ENCODE assay signal across 1 cellular context in the genomic region with DNA sequence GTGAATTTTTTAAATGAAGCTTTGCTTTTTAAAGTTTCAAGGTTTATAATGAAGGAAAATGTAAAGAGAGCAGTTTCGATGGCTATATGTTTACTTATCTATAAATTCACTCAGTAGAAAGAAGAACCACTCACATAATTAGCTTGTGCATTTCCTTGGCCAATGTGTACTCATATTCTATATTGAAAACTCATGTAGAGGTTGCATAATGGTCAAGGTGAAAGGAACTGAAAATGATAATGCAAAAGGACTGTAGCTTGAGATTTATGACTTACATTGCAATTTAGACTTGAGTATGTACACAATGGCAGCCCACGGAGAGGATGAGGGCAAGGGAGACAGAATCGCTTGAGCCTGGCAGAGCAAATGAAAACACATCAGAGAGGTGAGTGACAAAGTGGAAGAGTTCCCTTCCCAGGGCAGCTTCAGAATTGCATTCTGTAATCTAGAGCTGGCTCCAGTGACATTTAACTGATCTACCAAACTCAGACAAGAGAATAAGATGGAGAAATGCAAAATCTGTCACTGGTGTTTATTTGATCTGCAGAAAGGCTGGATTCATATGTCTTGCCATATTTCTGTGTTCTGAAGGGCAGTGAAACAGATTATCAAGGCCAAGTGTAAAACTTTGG.
TF ChIP-seq lines count a peak whose summit lies in the region.

No MANE protein-coding gene starts in this region.

TF ChIP-seq in GM12878, 131 proteins besides CTCF, POLR2A, EP300 and RAD21 (continued from another document and continues in another):
- TF ChIP-seq, protein P1, sequence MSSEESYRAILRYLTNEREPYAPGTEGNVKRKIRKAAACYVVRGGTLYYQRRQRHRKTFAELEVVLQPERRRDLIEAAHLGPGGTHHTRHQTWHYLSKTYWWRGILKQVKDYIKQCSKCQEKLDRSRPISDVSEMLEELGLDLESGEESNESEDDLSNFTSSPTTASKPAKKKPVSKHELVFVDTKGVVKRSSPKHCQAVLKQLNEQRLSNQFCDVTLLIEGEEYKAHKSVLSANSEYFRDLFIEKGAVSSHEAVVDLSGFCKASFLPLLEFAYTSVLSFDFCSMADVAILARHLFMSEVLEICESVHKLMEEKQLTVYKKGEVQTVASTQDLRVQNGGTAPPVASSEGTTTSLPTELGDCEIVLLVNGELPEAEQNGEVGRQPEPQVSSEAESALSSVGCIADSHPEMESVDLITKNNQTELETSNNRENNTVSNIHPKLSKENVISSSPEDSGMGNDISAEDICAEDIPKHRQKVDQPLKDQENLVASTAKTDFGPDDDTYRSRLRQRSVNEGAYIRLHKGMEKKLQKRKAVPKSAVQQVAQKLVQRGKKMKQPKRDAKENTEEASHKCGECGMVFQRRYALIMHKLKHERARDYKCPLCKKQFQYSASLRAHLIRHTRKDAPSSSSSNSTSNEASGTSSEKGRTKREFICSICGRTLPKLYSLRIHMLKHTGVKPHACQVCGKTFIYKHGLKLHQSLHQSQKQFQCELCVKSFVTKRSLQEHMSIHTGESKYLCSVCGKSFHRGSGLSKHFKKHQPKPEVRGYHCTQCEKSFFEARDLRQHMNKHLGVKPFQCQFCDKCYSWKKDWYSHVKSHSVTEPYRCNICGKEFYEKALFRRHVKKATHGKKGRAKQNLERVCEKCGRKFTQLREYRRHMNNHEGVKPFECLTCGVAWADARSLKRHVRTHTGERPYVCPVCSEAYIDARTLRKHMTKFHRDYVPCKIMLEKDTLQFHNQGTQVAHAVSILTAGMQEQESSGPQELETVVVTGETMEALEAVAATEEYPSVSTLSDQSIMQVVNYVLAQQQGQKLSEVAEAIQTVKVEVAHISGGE (CRISPR knock-in tag; IDR thresholded peaks at IDR 0.05), result no peak
- TF ChIP-seq, protein P2, sequence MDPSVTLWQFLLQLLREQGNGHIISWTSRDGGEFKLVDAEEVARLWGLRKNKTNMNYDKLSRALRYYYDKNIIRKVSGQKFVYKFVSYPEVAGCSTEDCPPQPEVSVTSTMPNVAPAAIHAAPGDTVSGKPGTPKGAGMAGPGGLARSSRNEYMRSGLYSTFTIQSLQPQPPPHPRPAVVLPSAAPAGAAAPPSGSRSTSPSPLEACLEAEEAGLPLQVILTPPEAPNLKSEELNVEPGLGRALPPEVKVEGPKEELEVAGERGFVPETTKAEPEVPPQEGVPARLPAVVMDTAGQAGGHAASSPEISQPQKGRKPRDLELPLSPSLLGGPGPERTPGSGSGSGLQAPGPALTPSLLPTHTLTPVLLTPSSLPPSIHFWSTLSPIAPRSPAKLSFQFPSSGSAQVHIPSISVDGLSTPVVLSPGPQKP (IDR thresholded peaks at IDR 0.05; ENCODE audit: low read depth, low read length), result no peak
- no peak for TF ChIP-seq SIN3A (IDR thresholded peaks at IDR 0.05; ENCODE audit: low read depth, low read length)
- TF ChIP-seq, protein P3, sequence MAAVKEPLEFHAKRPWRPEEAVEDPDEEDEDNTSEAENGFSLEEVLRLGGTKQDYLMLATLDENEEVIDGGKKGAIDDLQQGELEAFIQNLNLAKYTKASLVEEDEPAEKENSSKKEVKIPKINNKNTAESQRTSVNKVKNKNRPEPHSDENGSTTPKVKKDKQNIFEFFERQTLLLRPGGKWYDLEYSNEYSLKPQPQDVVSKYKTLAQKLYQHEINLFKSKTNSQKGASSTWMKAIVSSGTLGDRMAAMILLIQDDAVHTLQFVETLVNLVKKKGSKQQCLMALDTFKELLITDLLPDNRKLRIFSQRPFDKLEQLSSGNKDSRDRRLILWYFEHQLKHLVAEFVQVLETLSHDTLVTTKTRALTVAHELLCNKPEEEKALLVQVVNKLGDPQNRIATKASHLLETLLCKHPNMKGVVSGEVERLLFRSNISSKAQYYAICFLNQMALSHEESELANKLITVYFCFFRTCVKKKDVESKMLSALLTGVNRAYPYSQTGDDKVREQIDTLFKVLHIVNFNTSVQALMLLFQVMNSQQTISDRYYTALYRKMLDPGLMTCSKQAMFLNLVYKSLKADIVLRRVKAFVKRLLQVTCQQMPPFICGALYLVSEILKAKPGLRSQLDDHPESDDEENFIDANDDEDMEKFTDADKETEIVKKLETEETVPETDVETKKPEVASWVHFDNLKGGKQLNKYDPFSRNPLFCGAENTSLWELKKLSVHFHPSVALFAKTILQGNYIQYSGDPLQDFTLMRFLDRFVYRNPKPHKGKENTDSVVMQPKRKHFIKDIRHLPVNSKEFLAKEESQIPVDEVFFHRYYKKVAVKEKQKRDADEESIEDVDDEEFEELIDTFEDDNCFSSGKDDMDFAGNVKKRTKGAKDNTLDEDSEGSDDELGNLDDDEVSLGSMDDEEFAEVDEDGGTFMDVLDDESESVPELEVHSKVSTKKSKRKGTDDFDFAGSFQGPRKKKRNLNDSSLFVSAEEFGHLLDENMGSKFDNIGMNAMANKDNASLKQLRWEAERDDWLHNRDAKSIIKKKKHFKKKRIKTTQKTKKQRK (IDR thresholded peaks at IDR 0.05; ENCODE audit: low read depth, low read length), result no peak
- TF ChIP-seq, protein P4, sequence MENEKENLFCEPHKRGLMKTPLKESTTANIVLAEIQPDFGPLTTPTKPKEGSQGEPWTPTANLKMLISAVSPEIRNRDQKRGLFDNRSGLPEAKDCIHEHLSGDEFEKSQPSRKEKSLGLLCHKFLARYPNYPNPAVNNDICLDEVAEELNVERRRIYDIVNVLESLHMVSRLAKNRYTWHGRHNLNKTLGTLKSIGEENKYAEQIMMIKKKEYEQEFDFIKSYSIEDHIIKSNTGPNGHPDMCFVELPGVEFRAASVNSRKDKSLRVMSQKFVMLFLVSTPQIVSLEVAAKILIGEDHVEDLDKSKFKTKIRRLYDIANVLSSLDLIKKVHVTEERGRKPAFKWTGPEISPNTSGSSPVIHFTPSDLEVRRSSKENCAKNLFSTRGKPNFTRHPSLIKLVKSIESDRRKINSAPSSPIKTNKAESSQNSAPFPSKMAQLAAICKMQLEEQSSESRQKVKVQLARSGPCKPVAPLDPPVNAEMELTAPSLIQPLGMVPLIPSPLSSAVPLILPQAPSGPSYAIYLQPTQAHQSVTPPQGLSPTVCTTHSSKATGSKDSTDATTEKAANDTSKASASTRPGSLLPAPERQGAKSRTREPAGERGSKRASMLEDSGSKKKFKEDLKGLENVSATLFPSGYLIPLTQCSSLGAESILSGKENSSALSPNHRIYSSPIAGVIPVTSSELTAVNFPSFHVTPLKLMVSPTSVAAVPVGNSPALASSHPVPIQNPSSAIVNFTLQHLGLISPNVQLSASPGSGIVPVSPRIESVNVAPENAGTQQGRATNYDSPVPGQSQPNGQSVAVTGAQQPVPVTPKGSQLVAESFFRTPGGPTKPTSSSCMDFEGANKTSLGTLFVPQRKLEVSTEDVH (IDR thresholded peaks at IDR 0.05; ENCODE audit: low read depth, partially characterized antibody), result no peak
- no peak for TF ChIP-seq CREM (IDR thresholded peaks at IDR 0.05; ENCODE audit: low read depth)
- peak; percentile 76; the same call in 1 of the 2 replicates for TF ChIP-seq SPI1 (IDR thresholded peaks at IDR 0.05; ENCODE audit: borderline replicate concordance, insufficient read depth, low read depth, low read length)
- no peak for TF ChIP-seq TAF1 (IDR thresholded peaks at IDR 0.05; ENCODE audit: borderline replicate concordance, low read depth, low read length)
- peak; percentile 85 for TF ChIP-seq MTA2 (IDR thresholded peaks at IDR 0.05; ENCODE audit: low read depth)
- TF ChIP-seq EGR1 (IDR thresholded peaks at IDR 0.05; ENCODE audit: borderline replicate concordance in 1 of 2, low read depth in 2 of 2, low read length in 2 of 2), result no peak
- TF ChIP-seq IKZF1 (conservative IDR thresholded peaks at IDR 0.05), result 0 out of 2 replicates have a peak, but pooled peaks have one; percentile 11
- TF ChIP-seq SP1 (IDR thresholded peaks at IDR 0.05; ENCODE audit: low read depth, low read length), result no peak
- TF ChIP-seq HCFC1 (IDR thresholded peaks at IDR 0.05; ENCODE audit: low read length), result no peak
- no peak for TF ChIP-seq NBN (IDR thresholded peaks at IDR 0.05)
- TF ChIP-seq BMI1 (IDR thresholded peaks at IDR 0.05; ENCODE audit: borderline replicate concordance), result no peak
- TF ChIP-seq, protein P5, sequence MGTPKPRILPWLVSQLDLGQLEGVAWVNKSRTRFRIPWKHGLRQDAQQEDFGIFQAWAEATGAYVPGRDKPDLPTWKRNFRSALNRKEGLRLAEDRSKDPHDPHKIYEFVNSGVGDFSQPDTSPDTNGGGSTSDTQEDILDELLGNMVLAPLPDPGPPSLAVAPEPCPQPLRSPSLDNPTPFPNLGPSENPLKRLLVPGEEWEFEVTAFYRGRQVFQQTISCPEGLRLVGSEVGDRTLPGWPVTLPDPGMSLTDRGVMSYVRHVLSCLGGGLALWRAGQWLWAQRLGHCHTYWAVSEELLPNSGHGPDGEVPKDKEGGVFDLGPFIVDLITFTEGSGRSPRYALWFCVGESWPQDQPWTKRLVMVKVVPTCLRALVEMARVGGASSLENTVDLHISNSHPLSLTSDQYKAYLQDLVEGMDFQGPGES (IDR thresholded peaks at IDR 0.05), result no peak
- TF ChIP-seq TBL1XR1 (IDR thresholded peaks at IDR 0.05; ENCODE audit: low read depth, low read length), result no peak
- TF ChIP-seq, protein P6, sequence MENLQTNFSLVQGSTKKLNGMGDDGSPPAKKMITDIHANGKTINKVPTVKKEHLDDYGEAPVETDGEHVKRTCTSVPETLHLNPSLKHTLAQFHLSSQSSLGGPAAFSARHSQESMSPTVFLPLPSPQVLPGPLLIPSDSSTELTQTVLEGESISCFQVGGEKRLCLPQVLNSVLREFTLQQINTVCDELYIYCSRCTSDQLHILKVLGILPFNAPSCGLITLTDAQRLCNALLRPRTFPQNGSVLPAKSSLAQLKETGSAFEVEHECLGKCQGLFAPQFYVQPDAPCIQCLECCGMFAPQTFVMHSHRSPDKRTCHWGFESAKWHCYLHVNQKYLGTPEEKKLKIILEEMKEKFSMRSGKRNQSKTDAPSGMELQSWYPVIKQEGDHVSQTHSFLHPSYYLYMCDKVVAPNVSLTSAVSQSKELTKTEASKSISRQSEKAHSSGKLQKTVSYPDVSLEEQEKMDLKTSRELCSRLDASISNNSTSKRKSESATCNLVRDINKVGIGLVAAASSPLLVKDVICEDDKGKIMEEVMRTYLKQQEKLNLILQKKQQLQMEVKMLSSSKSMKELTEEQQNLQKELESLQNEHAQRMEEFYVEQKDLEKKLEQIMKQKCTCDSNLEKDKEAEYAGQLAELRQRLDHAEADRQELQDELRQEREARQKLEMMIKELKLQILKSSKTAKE (IDR thresholded peaks at IDR 0.05; ENCODE audit: low read depth, poor library complexity, severe bottlenecking), result no peak
- peak; percentile 58; the same call in 1 of the 2 replicates for TF ChIP-seq SMARCA5 (IDR thresholded peaks at IDR 0.05)
- TF ChIP-seq MTA3 (IDR thresholded peaks at IDR 0.05; ENCODE audit: borderline replicate concordance, low read length), result no peak
- TF ChIP-seq ATF7 (IDR thresholded peaks at IDR 0.05; ENCODE audit: low read depth), result peak; percentile 76
- TF ChIP-seq RCOR1 (conservative IDR thresholded peaks at IDR 0.05; ENCODE audit: low read depth, low read length), result no peak
- TF ChIP-seq, protein P7, sequence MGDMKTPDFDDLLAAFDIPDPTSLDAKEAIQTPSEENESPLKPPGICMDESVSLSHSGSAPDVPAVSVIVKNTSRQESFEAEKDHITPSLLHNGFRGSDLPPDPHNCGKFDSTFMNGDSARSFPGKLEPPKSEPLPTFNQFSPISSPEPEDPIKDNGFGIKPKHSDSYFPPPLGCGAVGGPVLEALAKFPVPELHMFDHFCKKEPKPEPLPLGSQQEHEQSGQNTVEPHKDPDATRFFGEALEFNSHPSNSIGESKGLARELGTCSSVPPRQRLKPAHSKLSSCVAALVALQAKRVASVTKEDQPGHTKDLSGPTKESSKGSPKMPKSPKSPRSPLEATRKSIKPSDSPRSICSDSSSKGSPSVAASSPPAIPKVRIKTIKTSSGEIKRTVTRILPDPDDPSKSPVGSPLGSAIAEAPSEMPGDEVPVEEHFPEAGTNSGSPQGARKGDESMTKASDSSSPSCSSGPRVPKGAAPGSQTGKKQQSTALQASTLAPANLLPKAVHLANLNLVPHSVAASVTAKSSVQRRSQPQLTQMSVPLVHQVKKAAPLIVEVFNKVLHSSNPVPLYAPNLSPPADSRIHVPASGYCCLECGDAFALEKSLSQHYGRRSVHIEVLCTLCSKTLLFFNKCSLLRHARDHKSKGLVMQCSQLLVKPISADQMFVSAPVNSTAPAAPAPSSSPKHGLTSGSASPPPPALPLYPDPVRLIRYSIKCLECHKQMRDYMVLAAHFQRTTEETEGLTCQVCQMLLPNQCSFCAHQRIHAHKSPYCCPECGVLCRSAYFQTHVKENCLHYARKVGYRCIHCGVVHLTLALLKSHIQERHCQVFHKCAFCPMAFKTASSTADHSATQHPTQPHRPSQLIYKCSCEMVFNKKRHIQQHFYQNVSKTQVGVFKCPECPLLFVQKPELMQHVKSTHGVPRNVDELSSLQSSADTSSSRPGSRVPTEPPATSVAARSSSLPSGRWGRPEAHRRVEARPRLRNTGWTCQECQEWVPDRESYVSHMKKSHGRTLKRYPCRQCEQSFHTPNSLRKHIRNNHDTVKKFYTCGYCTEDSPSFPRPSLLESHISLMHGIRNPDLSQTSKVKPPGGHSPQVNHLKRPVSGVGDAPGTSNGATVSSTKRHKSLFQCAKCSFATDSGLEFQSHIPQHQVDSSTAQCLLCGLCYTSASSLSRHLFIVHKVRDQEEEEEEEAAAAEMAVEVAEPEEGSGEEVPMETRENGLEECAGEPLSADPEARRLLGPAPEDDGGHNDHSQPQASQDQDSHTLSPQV (IDR thresholded peaks at IDR 0.05), result peak; percentile 58; the same call in 1 of the 2 replicates
- no peak for TF ChIP-seq ZZZ3 (IDR thresholded peaks at IDR 0.05; ENCODE audit: control insufficient read depth, insufficient read length, low read depth)
- TF ChIP-seq, protein P8, sequence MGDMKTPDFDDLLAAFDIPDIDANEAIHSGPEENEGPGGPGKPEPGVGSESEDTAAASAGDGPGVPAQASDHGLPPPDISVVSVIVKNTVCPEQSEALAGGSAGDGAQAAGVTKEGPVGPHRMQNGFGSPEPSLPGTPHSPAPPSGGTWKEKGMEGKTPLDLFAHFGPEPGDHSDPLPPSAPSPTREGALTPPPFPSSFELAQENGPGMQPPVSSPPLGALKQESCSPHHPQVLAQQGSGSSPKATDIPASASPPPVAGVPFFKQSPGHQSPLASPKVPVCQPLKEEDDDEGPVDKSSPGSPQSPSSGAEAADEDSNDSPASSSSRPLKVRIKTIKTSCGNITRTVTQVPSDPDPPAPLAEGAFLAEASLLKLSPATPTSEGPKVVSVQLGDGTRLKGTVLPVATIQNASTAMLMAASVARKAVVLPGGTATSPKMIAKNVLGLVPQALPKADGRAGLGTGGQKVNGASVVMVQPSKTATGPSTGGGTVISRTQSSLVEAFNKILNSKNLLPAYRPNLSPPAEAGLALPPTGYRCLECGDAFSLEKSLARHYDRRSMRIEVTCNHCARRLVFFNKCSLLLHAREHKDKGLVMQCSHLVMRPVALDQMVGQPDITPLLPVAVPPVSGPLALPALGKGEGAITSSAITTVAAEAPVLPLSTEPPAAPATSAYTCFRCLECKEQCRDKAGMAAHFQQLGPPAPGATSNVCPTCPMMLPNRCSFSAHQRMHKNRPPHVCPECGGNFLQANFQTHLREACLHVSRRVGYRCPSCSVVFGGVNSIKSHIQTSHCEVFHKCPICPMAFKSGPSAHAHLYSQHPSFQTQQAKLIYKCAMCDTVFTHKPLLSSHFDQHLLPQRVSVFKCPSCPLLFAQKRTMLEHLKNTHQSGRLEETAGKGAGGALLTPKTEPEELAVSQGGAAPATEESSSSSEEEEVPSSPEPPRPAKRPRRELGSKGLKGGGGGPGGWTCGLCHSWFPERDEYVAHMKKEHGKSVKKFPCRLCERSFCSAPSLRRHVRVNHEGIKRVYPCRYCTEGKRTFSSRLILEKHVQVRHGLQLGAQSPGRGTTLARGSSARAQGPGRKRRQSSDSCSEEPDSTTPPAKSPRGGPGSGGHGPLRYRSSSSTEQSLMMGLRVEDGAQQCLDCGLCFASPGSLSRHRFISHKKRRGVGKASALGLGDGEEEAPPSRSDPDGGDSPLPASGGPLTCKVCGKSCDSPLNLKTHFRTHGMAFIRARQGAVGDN (IDR thresholded peaks at IDR 0.05), result peak; percentile 63
- no peak for TF ChIP-seq HDGF (IDR thresholded peaks at IDR 0.05)
